In the genomic region with DNA sequence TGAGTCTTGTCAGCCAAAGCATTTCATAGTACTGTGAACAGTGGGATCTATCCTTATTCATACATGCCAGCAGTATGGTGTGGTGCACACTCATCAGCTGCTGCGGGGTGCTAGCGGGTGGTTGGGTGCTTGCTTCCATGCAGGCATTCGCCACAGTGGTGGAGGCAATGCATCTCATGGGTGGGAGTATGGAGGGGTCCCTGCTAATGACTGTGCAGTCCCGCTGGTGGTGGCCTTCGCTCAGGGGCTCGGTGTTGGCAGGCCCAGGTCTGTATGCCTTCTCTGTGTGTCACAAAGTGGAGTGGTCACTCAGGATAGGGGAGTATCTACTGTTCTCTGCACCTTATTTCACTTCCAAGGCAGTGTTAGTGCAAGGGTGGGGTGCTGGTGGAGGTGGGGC, we compare ENCODE assay signal across 17 cellular contexts.
DNase-seq lines count a peak whose midpoint lies in the region; ATAC-seq and TF ChIP-seq lines count a peak whose summit lies in the region.
"Had no signal": no experiment of that assay in that cellular context is flagged by ENCODE, and none has a peak within 500 bp of the region (broad histone marks: within the 10 kb centered on the region; RNA-seq: fewer than 3 reads in every experiment).

No MANE protein-coding gene starts in this region.

- TF ChIP-seq CTCF in chondrocyte (IDR thresholded peaks at IDR 0.05) (no peak), osteoblast (IDR thresholded peaks at IDR 0.05; ENCODE audit: extremely low read depth, low read depth, low read length) (no peak), spleen (IDR thresholded peaks at IDR 0.05 in 8 of 11, conservative IDR thresholded peaks at IDR 0.05 in 3 of 11) (no peak), nephron progenitor cell (IDR thresholded peaks at IDR 0.05) (no peak)

- peaks cover 26% of the 10 kb centered on the region for H3K9me3 Mint-ChIP-seq in chondrocyte (ENCODE audit: low read depth)
- peaks cover 44% of the 10 kb centered on the region for H3K9me3 Mint-ChIP-seq in nephron progenitor cell
- H3K9me3 Mint-ChIP-seq: CD4-positive, alpha-beta T cell; CD8-positive, alpha-beta T cell had no signal

- H3K36me3 Mint-ChIP-seq in chondrocyte (ENCODE audit: low read depth) (no peaks in the 10 kb centered on the region), nephron progenitor cell (ENCODE audit: low read depth) (no peaks in the 10 kb centered on the region)
- H3K36me3 Mint-ChIP-seq: CD8-positive, alpha-beta T cell had no signal

- H3K4me3 Mint-ChIP-seq in chondrocyte (ENCODE audit: unreplicated experiment) (no peak overlapping the region), nephron progenitor cell (no peak overlapping the region)
- H3K4me3 Mint-ChIP-seq: B cell; CD4-positive, alpha-beta T cell; CD8-positive, alpha-beta T cell had no signal

- 75 to 91% (median 86%) methylated on average over 2 to 6 of the region's 6 CpGs; no CpG with 5 or more reads in 1 of the 5 donors for WGBS in spleen, 5 donors

- H3K36me3 ChIP-seq in osteoblast (ENCODE audit: insufficient read depth, low read length) (no peaks in the 10 kb centered on the region), spleen (no peaks in the 10 kb centered on the region)
- H3K36me3 ChIP-seq: BLaER1 treated with 17β-estradiol and CSF1 and Interleukin-3, amounts not matched to agents 10 nM and 100 nM had no signal

- no peaks in the 10 kb centered on the region for H3K4me1 Mint-ChIP-seq in chondrocyte (ENCODE audit: low read depth)
- no peaks in the 10 kb centered on the region for H3K4me1 Mint-ChIP-seq in nephron progenitor cell

- no peak overlapping the region for H3K4me2 ChIP-seq in osteoblast (ENCODE audit: insufficient read depth, low read length)
- H3K4me2 ChIP-seq: A549; BLaER1 treated with 17β-estradiol and CSF1 and Interleukin-3, amounts not matched to agents 10 nM and 100 nM had no signal

- H3K4me1 ChIP-seq in osteoblast (ENCODE audit: insufficient read depth, low read length) = no peaks in the 10 kb centered on the region
- H3K4me1 ChIP-seq in spleen = peaks cover 0 to 4% (median 0%) of the 10 kb centered on the region in 6 donors
- H3K4me1 ChIP-seq: A549, Caco-2 had no signal

- H3K9me3 ChIP-seq in osteoblast (ENCODE audit: low read depth, low read length) = no peaks in the 10 kb centered on the region
- no peaks in the 10 kb centered on the region for H3K9me3 ChIP-seq in spleen
- H3K9me3 ChIP-seq: A549; BLaER1 treated with 17β-estradiol and CSF1 and Interleukin-3, amounts not matched to agents 10 nM and 100 nM; Caco-2 had no signal

- DNase-seq in chondrocyte (ENCODE audit: low spot score) (peak; percentile 77), osteoblast (ENCODE audit: insufficient read length, low spot score, missing footprints) (peak; percentile 22), spleen (peak; percentile 44), nephron progenitor cell (no peak)
- DNase-seq: AML-193; Caco-2; Calu3; CD4-positive, alpha-beta T cell; CD8-positive, alpha-beta T cell; DMS79 treated with DMSO at 0.1 percent for 48 hours; GF-D8 had no signal

- no peaks in the 10 kb centered on the region for H3K27me3 Mint-ChIP-seq in chondrocyte (ENCODE audit: low read depth)
- no peaks in the 10 kb centered on the region for H3K27me3 Mint-ChIP-seq in nephron progenitor cell (ENCODE audit: low read depth, poor library complexity)
- H3K27me3 Mint-ChIP-seq: B cell; CD4-positive, alpha-beta T cell had no signal

- ATAC-seq in HG03342 (IDR thresholded peaks at IDR 0.05; ENCODE audit: unreplicated experiment) = no peak
- ATAC-seq: A549; CD8-positive, alpha-beta T cell had no signal

- no peak overlapping the region for H3K27ac ChIP-seq in osteoblast (ENCODE audit: low read depth, low read length)
- H3K27ac ChIP-seq in spleen = no peak overlapping the region
- H3K27ac ChIP-seq: 22Rv1; A549; BLaER1 treated with 17β-estradiol and CSF1 and Interleukin-3, amounts not matched to agents 10 nM and 100 nM; C4-2B had no signal

- TF ChIP-seq POLR2A in spleen (IDR thresholded peaks at IDR 0.05) = no peak

- no peaks in the 10 kb centered on the region for H4K20me1 ChIP-seq in osteoblast (ENCODE audit: insufficient read depth, low read length)
- H4K20me1 ChIP-seq: BLaER1 treated with 17β-estradiol and CSF1 and Interleukin-3, amounts not matched to agents 10 nM and 100 nM had no signal

- no peaks in the 10 kb centered on the region for H3K79me2 ChIP-seq in osteoblast (ENCODE audit: insufficient read depth, low read length)

- intact Hi-C loops in spleen (cut with DNase I; ENCODE audit: low total_unique reads) = no loop called here

- no peak overlapping the region for H2AFZ ChIP-seq in osteoblast (ENCODE audit: low read length)

- H3K27ac Mint-ChIP-seq in chondrocyte (ENCODE audit: unreplicated experiment) = no peak overlapping the region
- H3K27ac Mint-ChIP-seq in nephron progenitor cell = no peak overlapping the region
- H3K27ac Mint-ChIP-seq: B cell; CD4-positive, alpha-beta T cell; CD8-positive, alpha-beta T cell had no signal

- H3K4me3 ChIP-seq in osteoblast (ENCODE audit: insufficient read depth, low read length) (no peak overlapping the region), spleen (no peak overlapping the region)
- H3K4me3 ChIP-seq: A549; BLaER1 treated with 17β-estradiol and CSF1 and Interleukin-3, amounts not matched to agents 10 nM and 100 nM had no signal

- H3K27me3 ChIP-seq in osteoblast (ENCODE audit: insufficient read depth, low read length) (no peaks in the 10 kb centered on the region), spleen (replicated peaks in 1 of 7) (peaks cover 0 to 8% (median 0%) of the 10 kb centered on the region in 7 donors)
